In the genomic region with DNA sequence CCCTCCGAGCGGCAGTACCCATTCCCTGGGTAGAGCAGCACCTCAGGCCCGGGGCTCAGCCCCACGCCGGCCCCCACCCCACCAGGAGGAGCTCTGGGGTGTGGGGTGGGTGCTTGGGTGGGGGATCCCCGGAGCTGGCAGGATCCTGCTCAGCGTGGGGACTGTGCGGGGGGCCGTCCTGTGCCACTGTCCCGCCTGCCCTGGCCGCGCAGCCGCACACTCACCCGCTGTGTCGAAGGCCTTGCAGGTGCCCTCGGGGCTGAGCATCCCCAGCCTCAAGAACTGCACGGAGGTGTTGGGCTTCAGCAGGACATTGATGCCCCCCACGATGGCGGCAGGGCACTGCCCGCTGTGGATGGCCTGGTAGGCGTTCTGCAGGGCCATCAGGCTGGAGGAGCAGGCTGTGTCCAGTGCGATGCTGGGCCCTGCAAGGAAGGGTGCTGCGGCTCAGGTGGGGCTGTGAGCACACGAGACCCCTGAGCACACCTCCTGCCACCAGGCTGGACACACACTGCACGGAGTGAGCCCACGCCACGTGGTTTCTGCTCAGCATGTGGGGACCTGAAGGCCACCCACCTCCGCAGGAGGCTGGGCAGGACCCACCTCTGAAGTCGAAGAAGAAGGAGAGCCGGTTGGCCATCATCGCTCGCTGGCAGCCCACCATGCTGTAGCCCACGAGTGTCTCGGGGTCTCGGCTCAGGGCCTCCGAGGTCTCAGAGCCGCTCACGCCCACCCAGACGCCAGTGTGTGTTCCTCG, we compare ENCODE assay signal across 1 cellular context.
TF ChIP-seq lines count a peak whose summit lies in the region.

No MANE protein-coding gene starts in this region.

TF ChIP-seq in H1, 55 proteins besides CTCF, POLR2A, EP300 and RAD21:
- TF ChIP-seq SUZ12 (IDR thresholded peaks at IDR 0.05; ENCODE audit: low read length) (no peak), TAF1 (IDR thresholded peaks at IDR 0.05; ENCODE audit: low read depth, low read length) (no peak), RFX5 (IDR thresholded peaks at IDR 0.05; ENCODE audit: borderline replicate concordance, low read depth, low read length) (no peak), CTBP2 (IDR thresholded peaks at IDR 0.05; ENCODE audit: borderline replicate concordance, insufficient read depth, insufficient read length, low read length) (no peak), ZNF274 (IDR thresholded peaks at IDR 0.05; ENCODE audit: borderline replicate concordance, extremely low read depth, low read length) (no peak), SIRT6 (IDR thresholded peaks at IDR 0.05; ENCODE audit: low read length) (no peak), SAP30 (IDR thresholded peaks at IDR 0.05; ENCODE audit: insufficient read depth, insufficient replicate concordance, low read length) (no peak), CHD2 (IDR thresholded peaks at IDR 0.05; ENCODE audit: low read length) (no peak)
